ENCODE assay signal across 8 cellular contexts in genomic region chr7:24576171-24577052, GRCh38. TPM values are rescaled to one million over a fixed set of nuclear protein-coding genes. Genes with fewer than 3 reads are reported as not detected.
DNase-seq lines count a peak whose midpoint lies in the region; ATAC-seq, FAIRE-seq and TF ChIP-seq lines count a peak whose summit lies in the region.

No MANE protein-coding gene starts in this region.

- no peak for TF ChIP-seq POLR2A in H1 (IDR thresholded peaks at IDR 0.05; ENCODE audit: control extremely low read depth in 1 of 2, low read depth in 2 of 2, low read length in 2 of 2)
- no peak for TF ChIP-seq POLR2A in vagina (IDR thresholded peaks at IDR 0.05)

- peaks cover 0 to 13% (median 0%) of the 10 kb centered on the region in 5 donors for H3K27me3 Mint-ChIP-seq in naive thymus-derived CD4-positive, alpha-beta T cell

- H3K9me3 ChIP-seq in H1 (ENCODE audit: insufficient read depth in 2 of 2, low read depth in 1 of 2, low read length in 1 of 2) (no peaks in the 10 kb centered on the region), vagina (no peaks in the 10 kb centered on the region)
- no peaks in the 10 kb centered on the region for H3K9me3 ChIP-seq in naive thymus-derived CD4-positive, alpha-beta T cell (ENCODE audit: control insufficient read depth in 2 of 3, low read length in 3 of 3)

- peaks cover 8 to 77% of the 10 kb centered on the region in 2 experiments; a peak in 3 of 4 replicates for H3K79me2 ChIP-seq in H1 (ENCODE audit: control insufficient read depth in 1 of 2, insufficient read depth in 2 of 2, low read length in 2 of 2)

- H3K4me1 ChIP-seq in H1 (replicated peaks in 1 of 4; ENCODE audit: control insufficient read depth in 3 of 4, insufficient read depth in 4 of 4, low read length in 3 of 4), result peaks cover 0 to 14% (median 5%) of the 10 kb centered on the region in 4 experiments; a peak in 5 of 7 replicates
- peaks cover 13 to 24% of the 10 kb centered on the region in 2 donors for H3K4me1 ChIP-seq in naive thymus-derived CD4-positive, alpha-beta T cell (ENCODE audit: control insufficient read depth in 2 of 2, insufficient read depth in 2 of 2, low read length in 2 of 2)
- H3K4me1 ChIP-seq in vagina, result peaks cover 20% of the 10 kb centered on the region

- no peaks in the 10 kb centered on the region for H3K36me3 ChIP-seq in H1 (ENCODE audit: control insufficient read depth in 2 of 4, insufficient read depth in 4 of 4, low read length in 3 of 4)
- H3K36me3 ChIP-seq in naive thymus-derived CD4-positive, alpha-beta T cell (ENCODE audit: control insufficient read depth in 2 of 3, insufficient read depth in 3 of 3, low read length in 3 of 3), result peaks cover 0 to 2% (median 0%) of the 10 kb centered on the region in 3 experiments
- no peaks in the 10 kb centered on the region for H3K36me3 ChIP-seq in vagina

- H3K4me3 ChIP-seq in H1 (ENCODE audit: extremely low read depth in 1 of 4, insufficient read depth in 2 of 4, low read depth in 3 of 4, low read length in 4 of 4) (peak overlapping the region in 1 of 4 experiments; percentile 93; a peak in 1 of 8 replicates), vagina (no peak overlapping the region)
- H3K4me3 ChIP-seq in naive thymus-derived CD4-positive, alpha-beta T cell (ENCODE audit: low read length), result no peak overlapping the region

- H3K4ac ChIP-seq in H1 (replicated peaks; ENCODE audit: insufficient read length, low read depth, low read length), result no peak overlapping the region

- no peaks in the 10 kb centered on the region for H3K36me3 Mint-ChIP-seq in naive thymus-derived CD4-positive, alpha-beta T cell

- no peak overlapping the region for H2BK12ac ChIP-seq in H1 (ENCODE audit: low read depth, low read length)

- WGBS in H1 (ENCODE audit: extremely low coverage in 1 of 2, insufficient coverage in 1 of 2, insufficient read length in 1 of 2, insufficient replicate concordance in 2 of 2, low coverage in 1 of 2, low lambda C conversion rate in 2 of 2, missing lambda C conversion rate in 1 of 2), 2 experiments, result 41% methylated on average over 2 of the region's 2 CpGs; no CpG with 5 or more reads in 1 of the 2 experiments

- H2BK120ac ChIP-seq in H1 (replicated peaks; ENCODE audit: low read depth, low read length), result no peak overlapping the region

- POLR2A ChIA-PET in H1 (lab: Charles Lee; ENCODE audit: partially characterized antibody), result interaction anchor here (1.1 to 9.5 kb wide), 2 partner anchors 168 to 549 kb away, joined by 3 to 65 read pairs; partner anchors contain the start of gene CYCS
- POLR2A ChIA-PET in naive thymus-derived CD4-positive, alpha-beta T cell (lab: Charles Lee), result interaction anchor here (1.0 to 1.3 kb wide), 2 partner anchors 16 to 22 kb away, joined by 3 read pairs; no protein-coding TSS in a partner anchor

- H3K56ac ChIP-seq in H1 (replicated peaks; ENCODE audit: insufficient read length, low read depth, low read length), result no peak overlapping the region

- H4K8ac ChIP-seq in H1 (ENCODE audit: extremely low read depth, insufficient read depth, low read length), result no peak overlapping the region

- no peak overlapping the region for H3K23ac ChIP-seq in H1 (ENCODE audit: insufficient read length)

- H3K79me1 ChIP-seq in H1 (ENCODE audit: low read depth, low read length), result no peaks in the 10 kb centered on the region

- CTCF ChIA-PET in H1 (lab: Charles Lee; ENCODE audit: partially characterized antibody), result interaction anchor here (0.7 to 5.4 kb wide), 25 partner anchors 11 to 1007 kb away, joined by 3 to 51 read pairs (median 4); no protein-coding TSS in a partner anchor
- CTCF ChIA-PET in naive thymus-derived CD4-positive, alpha-beta T cell (lab: Charles Lee), result interaction anchor here (0.6 to 1.0 kb wide), 3 partner anchors 88 to 1623 kb away, joined by 3 to 4 read pairs (median 3); no protein-coding TSS in a partner anchor

- no peak overlapping the region for H4K91ac ChIP-seq in H1 (replicated peaks; ENCODE audit: insufficient read length, low read length)

- no peak overlapping the region for H4K5ac ChIP-seq in H1 (ENCODE audit: insufficient read length, low read depth, low read length)

- intact Hi-C loops in naive thymus-derived CD4-positive, alpha-beta T cell (cut with micrococcal nuclease), result loop anchor here (1.0 to 10.0 kb wide), 10 partner anchors 12 to 1288 kb away; partner anchors contain the start of genes CYCS (in 1 of the 2) and FAM221A (in 1 of the 2)
- intact Hi-C loops in vagina (cut with DNase I), result no loop called here

- no peak overlapping the region for H2BK5ac ChIP-seq in H1 (ENCODE audit: low read depth, low read length)

- H3K27ac ChIP-seq in H1 (ENCODE audit: low read depth, low read length), result no peak overlapping the region
- H3K27ac ChIP-seq in naive thymus-derived CD4-positive, alpha-beta T cell (ENCODE audit: low read depth, low read length), result no peak overlapping the region
- no peak overlapping the region for H3K27ac ChIP-seq in vagina

- H3K9ac ChIP-seq in H1 (replicated peaks in 1 of 4; ENCODE audit: extremely low read depth in 1 of 4, low read depth in 3 of 4, low read length in 3 of 4), result no peak overlapping the region

- H3K4me2 ChIP-seq in H1 (ENCODE audit: insufficient read depth in 1 of 2, low read depth in 2 of 2, low read length in 2 of 2), result peak overlapping the region in 1 of 2 experiments; percentile 8; a peak in 1 of 4 replicates

- H2BK15ac ChIP-seq in H1 (ENCODE audit: low read length), result no peak overlapping the region

- H3K23me2 ChIP-seq in H1 (ENCODE audit: low read depth, low read length), result peaks cover 9% of the 10 kb centered on the region

- no peak overlapping the region for H2AK5ac ChIP-seq in H1 (ENCODE audit: low read depth, low read length)

- H3K27ac Mint-ChIP-seq in naive thymus-derived CD4-positive, alpha-beta T cell, result peak overlapping the region in 1 of 9 donors; percentile 3

- no peak overlapping the region for H3K18ac ChIP-seq in H1 (ENCODE audit: extremely low read depth, low read length)

- no peaks in the 10 kb centered on the region for H3K9me3 Mint-ChIP-seq in naive thymus-derived CD4-positive, alpha-beta T cell

- ATAC-seq in GM21529 (IDR thresholded peaks at IDR 0.05; ENCODE audit: unreplicated experiment), result peak; percentile 38
- no peak for ATAC-seq in naive thymus-derived CD4-positive, alpha-beta T cell

- no peak for TF ChIP-seq EP300 in H1 (IDR thresholded peaks at IDR 0.05; ENCODE audit: borderline replicate concordance in 1 of 2, low read depth in 2 of 2, low read length in 2 of 2)

- peaks cover 5% of the 10 kb centered on the region in 2 experiments for H4K20me1 ChIP-seq in H1 (replicated peaks in 1 of 2; ENCODE audit: control insufficient read depth in 1 of 2, insufficient read depth in 2 of 2, low read length in 2 of 2)

- H3K4me3 Mint-ChIP-seq in naive thymus-derived CD4-positive, alpha-beta T cell, result peak overlapping the region; percentile 1 to 75 (median 36)

- H3K14ac ChIP-seq in H1 (ENCODE audit: insufficient read length), result no peak overlapping the region

- TF ChIP-seq CTCF in H1 (IDR thresholded peaks at IDR 0.05; ENCODE audit: control extremely low read depth in 1 of 3, insufficient read depth in 1 of 3, low read depth in 1 of 3, low read length in 3 of 3), result peak in 2 of 3 experiments; percentile 67 to 73; a peak in 3 of 4 replicates
- peak in 1 of 3 experiments; percentile 25 for TF ChIP-seq CTCF in vagina (IDR thresholded peaks at IDR 0.05)

- H2AFZ ChIP-seq in H1 (ENCODE audit: low read length), result no peak overlapping the region

- peak; percentile 69 to 75 for TF ChIP-seq RAD21 in H1 (IDR thresholded peaks at IDR 0.05 in 1 of 2, conservative IDR thresholded peaks at IDR 0.05 in 1 of 2; ENCODE audit: low read depth in 2 of 2, low read length in 2 of 2)

- H3K4me1 Mint-ChIP-seq in naive thymus-derived CD4-positive, alpha-beta T cell, result peaks cover 35 to 80% (median 55%) of the 10 kb centered on the region in 7 donors

- DNase-seq in EL (peak; percentile 72), Kasumi-1 (lab: John Stamatoyannopoulos, UW) (peak; percentile 87 to 96), RPMI7951 (ENCODE audit: low read depth) (peak; percentile 77), H1 (ENCODE audit: low read depth in 1 of 2, low spot score in 2 of 2) (no peak), activated gamma-delta T cell treated with Interleukin-2 at 50 U/mL for 16 hours (no peak), vagina (ENCODE audit: extremely low spot score in 2 of 2) (no peak)
- peak in 1 of 9 donors; percentile 7 for DNase-seq in naive thymus-derived CD4-positive, alpha-beta T cell

- H3K27me3 ChIP-seq in H1 (replicated peaks in 1 of 4; ENCODE audit: control insufficient read depth in 3 of 4, extremely low read depth in 1 of 4, insufficient read depth in 3 of 4, low read length in 3 of 4), result peaks cover 0 to 4% (median 0%) of the 10 kb centered on the region in 4 experiments; a peak in 2 of 7 replicates
- H3K27me3 ChIP-seq in naive thymus-derived CD4-positive, alpha-beta T cell (ENCODE audit: control insufficient read depth in 2 of 2, insufficient read depth in 2 of 2, low read length in 2 of 2), result no peaks in the 10 kb centered on the region
- H3K27me3 ChIP-seq in vagina, result no peaks in the 10 kb centered on the region

- peak; percentile 98 for FAIRE-seq in H1 (lab: Jason Lieb, UNC)

- no peak overlapping the region for H2BK20ac ChIP-seq in H1 (ENCODE audit: low read length)

TF ChIP-seq in H1, 55 proteins besides CTCF, POLR2A, EP300 and RAD21:
- TF ChIP-seq SIX5 (IDR thresholded peaks at IDR 0.05; ENCODE audit: low read depth, low read length), result no peak
- TF ChIP-seq MAX (IDR thresholded peaks at IDR 0.05), result no peak
- TF ChIP-seq SIN3A (conservative IDR thresholded peaks at IDR 0.05 in 1 of 2, IDR thresholded peaks at IDR 0.05 in 1 of 2; ENCODE audit: low read depth in 1 of 2, low read length in 2 of 2), result peak in 1 of 2 experiments; percentile 63; a peak in 1 of 4 replicates

RNA-seq across cellular contexts. Expression of gene PALS2, which starts 3.2 kb away (rescaled TPM):
- 13.3 and 15.3 TPM in 2 replicates for total RNA-seq in RPMI7951 (2014; rRNA removed; shearing (Covaris generic))
- 84.1 and 98.3 TPM in 2 replicates for total RNA-seq in H1 (2021; fragmentation: NEBNext Ultra II Directional; extraction: Animal tissue kit (Norgen Biotek cat#: 25700))
- 6.1 and 10.4 TPM in 2 replicates for polyA plus RNA-seq in H1 (2011; rRNA removed)
- polyA plus RNA-seq in H1 (2011; cell fraction: cytosol; rRNA removed), result 18.7 TPM
- polyA plus RNA-seq in H1 (2011; cell fraction: nucleus; rRNA removed), result 5.3 TPM
- polyA plus RNA-seq in H1 (2012, experiment 1 of 2), result 25.6 to 55.7 TPM (median 33.8 TPM) in 4 replicates
- 5.5 TPM for polyA plus RNA-seq in H1 (2012, experiment 2 of 2)
- 28.3 TPM for polyA plus RNA-seq in H1 (2013, experiment 1 of 2)
- 30.3 TPM for polyA plus RNA-seq in H1 (2013, experiment 2 of 2)
- 16.4 and 32.4 TPM in 2 replicates for polyA minus RNA-seq in H1 (2011; rRNA and poly(A)+ RNA removed)
- polyA minus RNA-seq in H1 (2011; cell fraction: cytosol; rRNA and poly(A)+ RNA removed), result 16.7 TPM
- polyA minus RNA-seq in H1 (2011; cell fraction: nucleus; rRNA and poly(A)+ RNA removed), result 58.0 TPM
- total RNA-seq in naive thymus-derived CD4-positive, alpha-beta T cell, result 10 to 100 TPM; 15.4 to 58.4 (median 34.0) TPM
- 10 to 100 TPM; 14.7 to 18.3 TPM for polyA plus RNA-seq in naive thymus-derived CD4-positive, alpha-beta T cell
- total RNA-seq in vagina, result 18.9 TPM

Comparison
In these comparisons a context has a peak if more than half of its experiments do, and no peak if none do; other contexts are left out.
1. DNase-seq: peak in EL (single experiment), Kasumi-1 (2 of 2) and RPMI7951 (single experiment); none in H1 (0 of 2), activated gamma-delta T cell treated with Interleukin-2 at 50 U/mL for 16 hours (single experiment) and vagina (0 of 2).